In the genomic region with DNA sequence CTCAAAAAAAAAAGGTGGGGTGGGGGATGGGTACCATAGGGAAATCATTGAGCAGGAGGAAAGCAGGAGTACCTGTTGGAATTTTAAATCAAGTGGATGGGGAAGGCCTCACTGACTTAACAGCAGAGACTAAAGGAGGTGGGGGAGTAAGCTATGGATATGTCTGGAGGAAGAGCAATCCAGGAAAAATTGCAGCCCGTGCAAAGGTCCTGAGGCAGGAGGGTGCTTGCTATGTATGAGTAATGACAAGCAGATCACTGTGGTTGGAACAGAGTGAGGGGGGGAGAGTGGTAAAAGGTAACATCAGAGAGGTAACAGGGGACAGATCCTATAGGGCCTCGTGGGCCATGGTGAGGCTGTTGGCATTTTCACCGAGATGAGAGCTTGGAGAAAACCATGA, we compare ENCODE assay signal across 18 cellular contexts.
"Had no signal": no experiment of that assay in that cellular context is flagged by ENCODE, and none has a peak within 500 bp of the region (broad histone marks: within the 10 kb centered on the region; RNA-seq: fewer than 3 reads in every experiment).

No MANE protein-coding gene starts in this region.

- DNase-seq: activated CD4-positive, alpha-beta T cell treated with anti-CD3 and anti-CD28 coated beads for 4 hours; activated gamma-delta T cell; activated T-cell treated with anti-CD3 and anti-CD28 coated beads for 4 hours; cortex of kidney; effector CD8-positive, alpha-beta T cell; foreskin keratinocyte; glutamatergic neuron; kidney glomerular epithelial cell; left ventricle myocardium superior; mesenchymal stem cell; naive thymus-derived CD8-positive, alpha-beta T cell; right cardiac atrium; SIG-M5; small intestine; stimulated activated CD4-positive, alpha-beta T cell treated with anti-CD3 and anti-CD28 coated beads, Interleukin-4, amount 100 ng/mL, for 4 hours; upper lobe of right lung had no signal

- H3K27ac ChIP-seq: foreskin keratinocyte, thoracic aorta, upper lobe of right lung had no signal

- H3K9me3 ChIP-seq: thoracic aorta, upper lobe of right lung had no signal

- H3K27me3 ChIP-seq: foreskin keratinocyte, upper lobe of right lung had no signal

- H3K27me3 Mint-ChIP-seq: naive thymus-derived CD8-positive, alpha-beta T cell had no signal

- ATAC-seq: foreskin keratinocyte; left ventricle myocardium superior; naive thymus-derived CD8-positive, alpha-beta T cell; right cardiac atrium; upper lobe of right lung had no signal

- H3K4me1 ChIP-seq: foreskin keratinocyte, upper lobe of right lung had no signal

- H3K9me3 Mint-ChIP-seq: T-helper 1 cell treated with Interleukin-12 subunit alpha and Interleukin-12 subunit beta and Interleukin-4 antibody, amounts not matched to agents 30 μg/mL and 1 μg/mL, for 36 hours had no signal

- H3K27ac Mint-ChIP-seq: T-helper 1 cell treated with Interleukin-12 subunit alpha and Interleukin-12 subunit beta and Interleukin-4 antibody, amounts not matched to agents 30 μg/mL and 1 μg/mL, for 36 hours had no signal

- FAIRE-seq: small intestine had no signal

- H3K4me3 Mint-ChIP-seq: T-helper 1 cell treated with Interleukin-12 subunit alpha and Interleukin-12 subunit beta and Interleukin-4 antibody, amounts not matched to agents 30 μg/mL and 1 μg/mL, for 36 hours had no signal

- H3K4me3 ChIP-seq: thoracic aorta, upper lobe of right lung had no signal
